8 cellular contexts compared by ENCODE assay signal in the genomic region with DNA sequence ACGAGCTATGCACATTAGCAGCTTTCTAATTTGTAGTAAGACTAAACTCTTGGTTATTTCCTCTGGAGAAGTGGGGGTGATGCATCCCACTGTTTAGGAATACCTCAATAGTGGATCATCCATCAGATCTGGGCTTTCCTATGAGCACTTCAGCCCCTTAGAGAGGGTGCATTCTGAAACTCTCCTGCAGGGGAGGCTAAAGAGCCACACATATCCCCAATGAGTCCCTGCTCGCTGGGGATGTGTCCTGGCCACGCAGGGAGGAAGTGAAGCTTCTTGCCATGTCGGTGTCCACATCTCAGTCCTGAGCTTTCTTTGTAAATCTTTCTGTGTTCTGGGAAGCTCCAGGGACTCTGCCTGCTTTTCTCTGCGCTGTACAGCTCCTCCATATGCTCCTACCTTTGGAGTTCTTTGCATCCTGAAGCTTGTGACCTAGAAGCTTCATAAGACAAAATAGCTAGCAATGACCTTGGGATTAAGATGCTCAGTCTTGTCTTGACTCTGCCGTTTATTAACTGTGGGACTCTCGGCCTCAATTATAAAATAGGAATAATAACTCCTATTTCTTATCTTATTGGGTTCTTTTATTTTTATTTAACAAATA. TPM values are rescaled to one million over a fixed set of nuclear protein-coding genes. Genes with fewer than 3 reads are reported as not detected.
A peak's percentile ranks its signal among the peaks of the same experiment; 100 is the strongest.
DNase-seq lines count a peak whose midpoint lies in the region; ATAC-seq lines count a peak whose summit lies in the region.

No MANE protein-coding gene starts in this region.

- intact Hi-C loops in posterior vena cava (cut with DNase I): loop anchor here (2.0 to 5.0 kb wide), 4 partner anchors 98 to 359 kb away; no protein-coding TSS in a partner anchor

- DNase-seq in DMS153 treated with DMSO at 0.1 percent for 48 hours (lab: John Stamatoyannopoulos, UW; ENCODE audit: unreplicated experiment): peak; percentile 22
- peak; percentile 38 for DNase-seq in HPDE6-E6E7 (ENCODE audit: extremely low spot score)
- DNase-seq in RKO (ENCODE audit: low spot score): peak; percentile 16
- DNase-seq in activated naive CD4-positive, alpha-beta T cell treated with Interleukin-2 at 50 U/mL for 16 hours: peak; percentile 57
- peak; percentile 65 for DNase-seq in glomerular visceral epithelial cell (ENCODE audit: extremely low spot score)
- DNase-seq in pons (ENCODE audit: low spot score): peak; percentile 90
- DNase-seq in posterior vena cava (ENCODE audit: low spot score): no peak

- ATAC-seq in GM19452 (IDR thresholded peaks at IDR 0.05; ENCODE audit: unreplicated experiment): peak; percentile 91

RNA-seq across cellular contexts. Expression of a gene that starts 28.3 kb away (rescaled TPM):
- 10 to 100 TPM; 13.9 to 21.1 TPM for total RNA-seq in posterior vena cava

RNA-seq across cellular contexts. Expression of a gene that starts 48.4 kb away (rescaled TPM):
- total RNA-seq in posterior vena cava: 1 to 10 TPM; 2.7 to 3.0 TPM
